Comparison of ENCODE assay signal across 1 cellular context in genomic region chr17:64470676-64471075, GRCh38.
TF ChIP-seq lines count a peak whose summit lies in the region.

No MANE protein-coding gene starts in this region.

TF ChIP-seq in GM23338, 12 proteins besides CTCF, POLR2A, EP300 and RAD21 (continued from another document):
- TF ChIP-seq ZNF462 (CRISPR knock-in tag; IDR thresholded peaks at IDR 0.05) (no peak), ETS1 (IDR thresholded peaks at IDR 0.05) (no peak), ZNF114 (CRISPR knock-in tag; IDR thresholded peaks at IDR 0.05) (no peak), CREB1 (CRISPR knock-in tag; IDR thresholded peaks at IDR 0.05; ENCODE audit: low read depth) (no peak), POLR2AphosphoS5 (IDR thresholded peaks at IDR 0.05; ENCODE audit: low read depth) (no peak)
